14 cellular contexts compared by ENCODE assay signal in the genomic region with DNA sequence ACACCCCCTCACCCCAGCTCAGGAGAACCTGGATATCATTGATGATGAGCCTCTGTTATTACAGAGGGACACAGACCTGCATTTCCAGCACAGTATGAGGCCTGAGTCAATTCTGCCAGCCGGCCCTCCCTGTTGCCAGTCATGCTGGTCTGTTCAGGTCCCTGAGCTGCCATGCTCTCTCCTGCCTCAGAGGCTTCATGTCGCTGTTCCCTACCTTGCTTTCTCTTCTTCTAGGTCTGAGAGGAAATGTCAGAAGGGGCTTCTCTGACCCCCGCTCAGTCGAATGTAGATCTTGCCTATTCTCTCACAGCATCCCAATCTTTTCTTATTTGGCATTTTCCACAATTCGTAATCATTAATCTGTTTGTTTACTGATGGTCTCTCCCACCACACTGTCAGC. TPM values are rescaled to one million over a fixed set of nuclear protein-coding genes. Genes with fewer than 3 reads are reported as not detected.
DNase-seq lines count a peak whose midpoint lies in the region; ATAC-seq and TF ChIP-seq lines count a peak whose summit lies in the region.
"Had no signal": no experiment of that assay in that cellular context is flagged by ENCODE, and none has a peak within 500 bp of the region (broad histone marks: within the 10 kb centered on the region; RNA-seq: fewer than 3 reads in every experiment).

No MANE protein-coding gene starts in this region.

- H2AK5ac ChIP-seq in H9 (ENCODE audit: insufficient read length, low read length), result no peak overlapping the region

- no peaks in the 10 kb centered on the region for H3K9me3 ChIP-seq in H9 (ENCODE audit: control insufficient read depth, low read depth, low read length)

- H3K4me1 Mint-ChIP-seq in H9, result peaks cover 7 to 10% of the 10 kb centered on the region in 2 experiments
- H3K4me1 Mint-ChIP-seq: activated naive CD8-positive, alpha-beta T cell treated with anti-CD3 and anti-CD28 coated beads, Interleukin-2, amount 10 ng/mL, durations not matched to agents 7 days and 5 days; stimulated activated memory B cell treated with anti-CD40 and anti-IgM and Interleukin-4, amounts not matched to agents 10 μg/mL and 1 μg/mL and 100 μg/mL, for 72 hours had no signal

- no CpG with 5 or more reads among the region's 5 CpGs for WGBS in H9 (ENCODE audit: extremely low coverage, insufficient read length, low lambda C conversion rate)

- no peak overlapping the region for H3T11ph ChIP-seq in H9 (ENCODE audit: low read length)

- no peak overlapping the region for H2BK5ac ChIP-seq in H9 (ENCODE audit: insufficient read length, low read length)

- no peak overlapping the region for H2BK20ac ChIP-seq in H9 (ENCODE audit: low read depth, low read length, poor library complexity, severe bottlenecking)

- no peak overlapping the region for H2AFZ ChIP-seq in H9 (ENCODE audit: low read length)

- DNase-seq in COR-L47 (lab: John Stamatoyannopoulos, UW) (peak; percentile 51), H9 (peak; percentile 56), SK-N-DZ (ENCODE audit: low spot score) (peak; percentile 57), islet precursor cell (peak; percentile 60), occipital lobe (lab: John Stamatoyannopoulos, UW) (no peak), HuH-7 (ENCODE audit: low spot score) (no peak)
- DNase-seq: activated CD4-positive, alpha-beta T cell treated with anti-CD3 and anti-CD28 coated beads, Interleukin-2, amount 50 U/mL, for 1 hour; activated naive CD8-positive, alpha-beta T cell treated with anti-CD3 and anti-CD28 coated beads, Interleukin-2, amount 10 ng/mL, durations not matched to agents 7 days and 5 days had no signal

- no peak overlapping the region for H3K56ac ChIP-seq in H9 (ENCODE audit: insufficient read length, low read depth, low read length)

- H3K9me3 Mint-ChIP-seq in H9, result no peaks in the 10 kb centered on the region
- H3K9me3 Mint-ChIP-seq: activated naive CD8-positive, alpha-beta T cell treated with anti-CD3 and anti-CD28 coated beads, Interleukin-2, amount 10 ng/mL, durations not matched to agents 7 days and 5 days; stimulated activated memory B cell treated with anti-CD40 and anti-IgM and Interleukin-4, amounts not matched to agents 10 μg/mL and 1 μg/mL and 100 μg/mL, for 72 hours had no signal

- H3K4ac ChIP-seq in H9 (ENCODE audit: low read depth, low read length), result no peak overlapping the region

- no peak overlapping the region for H2BK15ac ChIP-seq in H9 (ENCODE audit: low read depth, low read length)

- H3K4me1 ChIP-seq in H9 (ENCODE audit: insufficient read depth, low read length), result no peaks in the 10 kb centered on the region; the same call in 1 of the 2 replicates

- no peak overlapping the region for H2BK120ac ChIP-seq in H9 (ENCODE audit: low read depth, low read length, poor library complexity, severe bottlenecking)

- H2BK12ac ChIP-seq in H9 (ENCODE audit: insufficient read length, low read depth, low read length), result no peak overlapping the region

- H4K5ac ChIP-seq in H9 (ENCODE audit: insufficient read length, low read depth, low read length), result no peak overlapping the region

- H3K18ac ChIP-seq in H9 (ENCODE audit: insufficient read length, low read depth, low read length), result no peak overlapping the region

- no peak overlapping the region for H3K14ac ChIP-seq in H9 (ENCODE audit: insufficient read depth, low read length)

- ATAC-seq in GM19351 (IDR thresholded peaks at IDR 0.05; ENCODE audit: unreplicated experiment) (no peak), GM21786 (IDR thresholded peaks at IDR 0.05; ENCODE audit: unreplicated experiment) (no peak)
- ATAC-seq: Right ventricle myocardium inferior had no signal

- no peaks in the 10 kb centered on the region for H3K27me3 ChIP-seq in H9 (ENCODE audit: insufficient read depth, low read length)

- H4K91ac ChIP-seq in H9 (ENCODE audit: insufficient read length, low read depth, low read length), result no peak overlapping the region

- H3K27ac ChIP-seq in H9 (ENCODE audit: insufficient read length, low read depth, low read length), result no peak overlapping the region

- no peaks in the 10 kb centered on the region for H3K36me3 Mint-ChIP-seq in H9 (ENCODE audit: insufficient read depth in 1 of 3, low read depth in 3 of 3)
- H3K36me3 Mint-ChIP-seq: activated naive CD8-positive, alpha-beta T cell treated with anti-CD3 and anti-CD28 coated beads, Interleukin-2, amount 10 ng/mL, durations not matched to agents 7 days and 5 days; stimulated activated memory B cell treated with anti-CD40 and anti-IgM and Interleukin-4, amounts not matched to agents 10 μg/mL and 1 μg/mL and 100 μg/mL, for 72 hours had no signal

- H3K4me2 ChIP-seq in H9 (ENCODE audit: insufficient read depth, insufficient read length, low read length), result no peak overlapping the region

- H3K79me1 ChIP-seq in H9 (ENCODE audit: insufficient read depth, low read depth, low read length, poor library complexity, severe bottlenecking), result no peaks in the 10 kb centered on the region

- no peak overlapping the region for H3K9ac ChIP-seq in H9 (ENCODE audit: extremely low read depth, insufficient read length, low read length)

- no peak overlapping the region for H4K8ac ChIP-seq in H9 (replicated peaks; ENCODE audit: insufficient read length, low read depth, low read length)

- H3K4me3 Mint-ChIP-seq in H9, result no peak overlapping the region
- H3K4me3 Mint-ChIP-seq: activated naive CD8-positive, alpha-beta T cell treated with anti-CD3 and anti-CD28 coated beads, Interleukin-2, amount 10 ng/mL, durations not matched to agents 7 days and 5 days; stimulated activated memory B cell treated with anti-CD40 and anti-IgM and Interleukin-4, amounts not matched to agents 10 μg/mL and 1 μg/mL and 100 μg/mL, for 72 hours had no signal

- TF ChIP-seq CTCF in H9 (conservative IDR thresholded peaks at IDR 0.05), result peak; percentile 65

- no peaks in the 10 kb centered on the region for H4K20me1 ChIP-seq in H9 (ENCODE audit: control insufficient read depth, insufficient read depth, insufficient read length)

- H3K23ac ChIP-seq in H9 (ENCODE audit: insufficient read length, low read depth, low read length), result no peak overlapping the region

- peaks cover 19% of the 10 kb centered on the region for H3K27me3 Mint-ChIP-seq in H9 (ENCODE audit: low read depth)

- no peaks in the 10 kb centered on the region for H3K79me2 ChIP-seq in H9 (ENCODE audit: insufficient read depth, low read length)

- no peak overlapping the region for H3K27ac Mint-ChIP-seq in H9
- H3K27ac Mint-ChIP-seq: activated naive CD8-positive, alpha-beta T cell treated with anti-CD3 and anti-CD28 coated beads, Interleukin-2, amount 10 ng/mL, durations not matched to agents 7 days and 5 days; stimulated activated memory B cell treated with anti-CD40 and anti-IgM and Interleukin-4, amounts not matched to agents 10 μg/mL and 1 μg/mL and 100 μg/mL, for 72 hours had no signal

- no peaks in the 10 kb centered on the region for H3K23me2 ChIP-seq in H9 (ENCODE audit: insufficient read length, low read depth, low read length, poor library complexity, severe bottlenecking)

RNA-seq across cellular contexts. Expression of a gene that starts 21.8 kb away (rescaled TPM):
- total RNA-seq in H9 (2021) (2.4 and 3.2 TPM in 2 replicates), occipital lobe (9.8 TPM)
- 41.3 and 46.3 TPM in 2 replicates for polyA plus RNA-seq in SK-N-DZ (2014; cell fraction: cytosol; rRNA removed)
- polyA plus RNA-seq in SK-N-DZ (2014; cell fraction: nucleus; rRNA removed), result 473 and 813 TPM in 2 replicates
- total RNA-seq: activated naive CD8-positive, alpha-beta T cell treated with anti-CD3 and anti-CD28 coated beads, Interleukin-2, amount 10 ng/mL, durations not matched to agents 7 days and 5 days had no signal

RNA-seq across cellular contexts. Expression of a gene that starts 45.7 kb away (rescaled TPM):
- total RNA-seq in H9 (2021) (1.0 and 1.5 TPM in 2 replicates), occipital lobe (0.62 TPM)
- polyA plus RNA-seq in SK-N-DZ (2014; cell fraction: cytosol; rRNA removed), result 4.3 and 5.8 TPM in 2 replicates
- polyA plus RNA-seq in SK-N-DZ (2014; cell fraction: nucleus; rRNA removed), result 21.0 and 21.4 TPM in 2 replicates
- total RNA-seq: activated naive CD8-positive, alpha-beta T cell treated with anti-CD3 and anti-CD28 coated beads, Interleukin-2, amount 10 ng/mL, durations not matched to agents 7 days and 5 days; Right ventricle myocardium inferior had no signal

RNA-seq across cellular contexts. Expression of a gene that starts 48.6 kb away (rescaled TPM):
- 0.35 and 0.86 TPM in 2 replicates for total RNA-seq in H9 (2021)
- polyA plus RNA-seq in SK-N-DZ (2014; cell fraction: cytosol; rRNA removed), result 2.3 and 6.1 TPM in 2 replicates
- 8.0 and 9.8 TPM in 2 replicates for polyA plus RNA-seq in SK-N-DZ (2014; cell fraction: nucleus; rRNA removed)
- not detected for total RNA-seq in occipital lobe
- total RNA-seq: activated naive CD8-positive, alpha-beta T cell treated with anti-CD3 and anti-CD28 coated beads, Interleukin-2, amount 10 ng/mL, durations not matched to agents 7 days and 5 days; liver; Right ventricle myocardium inferior had no signal
- polyA plus RNA-seq: esophagus, liver had no signal

Comparison
In these comparisons a context has a peak if more than half of its experiments do, and no peak if none do; other contexts are left out.
1. DNase-seq: peak in COR-L47 (single experiment), H9 (single experiment), SK-N-DZ (single experiment) and islet precursor cell (single experiment); none in occipital lobe (single experiment) and HuH-7 (single experiment).